17 cellular contexts compared by ENCODE assay signal in genomic region chr7:122284608-122285007, GRCh38. TPM values are rescaled to one million over a fixed set of nuclear protein-coding genes. Genes with fewer than 3 reads are reported as not detected.
"Had no signal": no experiment of that assay in that cellular context is flagged by ENCODE, and none has a peak within 500 bp of the region (broad histone marks: within the 10 kb centered on the region; RNA-seq: fewer than 3 reads in every experiment).

No MANE protein-coding gene starts in this region.

RNA-seq across cellular contexts. Expression of gene FEZF1, which starts 19.9 kb away (rescaled TPM):
- total RNA-seq: activated B cell treated with CpG ODN at 0.5 μM for 24 hours; activated CD4-positive, alpha-beta T cell treated with anti-CD3 and anti-CD28 coated beads for 36 hours; activated naive CD4-positive, alpha-beta T cell treated with anti-CD3 and anti-CD28 coated beads, Interleukin-2, amount 50 U/mL, for 72 hours; activated T-helper 17 cell treated with anti-CD3 and anti-CD28 coated beads, Interleukin-2, amount 50 U/mL, for 72 hours; aorta; dermis blood vessel endothelial cell; esophagus muscularis mucosa; gastroesophageal sphincter; left colon; lower leg skin; mononuclear cell; myocyte; posterior vena cava; spleen; vagina had no signal
- polyA plus RNA-seq: adipose tissue, aorta, keratinocyte had no signal
